8 cellular contexts compared by ENCODE assay signal in the genomic region with DNA sequence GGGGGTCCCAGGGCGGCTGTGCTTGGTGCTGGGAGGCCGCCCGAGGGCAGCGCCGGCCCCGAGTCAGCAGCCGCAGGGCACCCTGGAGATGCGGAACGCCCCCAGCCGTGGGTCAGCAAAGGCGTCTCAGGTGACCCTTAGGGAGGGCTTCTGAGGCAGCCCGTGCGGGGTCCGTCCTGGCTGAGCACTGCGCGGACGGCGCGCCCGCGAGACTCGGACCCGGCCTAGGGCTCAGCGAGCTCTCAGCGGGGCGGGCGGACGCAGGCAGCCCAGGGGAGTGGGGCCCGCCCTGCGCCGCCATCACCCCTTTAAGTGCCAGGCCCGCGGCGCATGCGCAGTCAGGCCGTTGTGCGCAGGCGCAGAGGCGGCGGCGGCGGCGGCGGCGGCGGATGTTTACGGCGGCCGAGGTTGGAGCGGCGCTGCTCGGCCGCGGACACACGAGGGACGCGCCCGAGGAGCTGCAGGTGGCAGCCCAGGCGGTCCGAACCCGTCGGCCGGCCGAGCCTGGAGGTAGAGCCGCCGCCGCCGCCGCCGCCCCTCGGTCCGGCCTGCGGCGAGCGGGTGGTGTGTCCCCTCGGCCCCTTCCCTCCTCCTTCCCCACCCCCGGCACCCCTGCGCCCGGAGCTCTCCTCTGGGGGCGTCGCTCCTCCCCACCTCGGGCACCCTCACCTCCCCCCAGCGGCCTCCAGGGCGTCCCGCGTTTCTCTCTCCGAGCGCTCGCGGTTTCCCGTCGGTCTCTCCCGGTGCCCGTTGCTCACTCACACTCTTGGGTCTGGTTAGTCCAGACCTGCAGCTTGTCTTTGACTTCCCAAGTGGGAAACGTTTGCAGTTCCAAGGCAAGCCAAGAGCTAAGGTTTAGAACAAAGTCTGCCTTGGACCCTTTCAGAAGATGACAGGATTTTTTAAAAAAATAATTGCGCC. TPM values are rescaled to one million over a fixed set of nuclear protein-coding genes. Genes with fewer than 3 reads are reported as not detected.
DNase-seq lines count a peak whose midpoint lies in the region; TF ChIP-seq lines count a peak whose summit lies in the region.

A gene (plus strand): TSS at position 388 of the 921 bp plus-strand sequence. CDS start 4,218 bp downstream, outside the sequence.

- H3K36me3 Mint-ChIP-seq in endothelial cell (ENCODE audit: low read depth, unreplicated experiment) (peaks cover 5% of the 10 kb centered on the region), mesothelial cell of epicardium (no peaks in the 10 kb centered on the region)

- peaks cover 10% of the 10 kb centered on the region for H3K4me1 ChIP-seq in NT2/D1 (ENCODE audit: insufficient read depth, insufficient read length)

- DNase-seq in CMK (ENCODE audit: low read depth) (peak; percentile 59), GM20000 (ENCODE audit: low spot score) (peak; percentile 99), HT-29 (ENCODE audit: low spot score) (peak; percentile 95), NT2/D1 (ENCODE audit: low read depth, low spot score) (peak; percentile 70), endothelial cell (ENCODE audit: low spot score) (peak; percentile 93), mesothelial cell of epicardium (ENCODE audit: low spot score in 2 of 2, unreplicated experiment in 2 of 2) (peak; percentile 74 to 92)
- peak; percentile 61 for DNase-seq in activated CD8-positive, alpha-beta memory T cell treated with anti-CD3 and anti-CD28 coated beads, Interleukin-2, amount 50 U/mL, for 24 hours (ENCODE audit: extremely low read depth)
- DNase-seq in stimulated activated CD8-positive, alpha-beta memory T cell treated with anti-CD3 and anti-CD28 coated beads, Interleukin-15, amount 100 ng/mL, for 48 hours (ENCODE audit: low read depth in 2 of 2), result peak; percentile 80 to 83

- peak within 1 kb of the TSS; percentile 93 for H3K4me3 Mint-ChIP-seq in endothelial cell (ENCODE audit: unreplicated experiment)
- H3K4me3 Mint-ChIP-seq in mesothelial cell of epicardium, result peak within 1 kb of the TSS; percentile 94

- no peak for TF ChIP-seq CTCF in GM20000 (IDR thresholded peaks at IDR 0.05; ENCODE audit: extremely low read depth, missing control alignments)
- no peak for TF ChIP-seq CTCF in endothelial cell (IDR thresholded peaks at IDR 0.05; ENCODE audit: unreplicated experiment)
- TF ChIP-seq CTCF in mesothelial cell of epicardium (IDR thresholded peaks at IDR 0.05; ENCODE audit: unreplicated experiment), result no peak

- peaks cover 9% of the 10 kb centered on the region for H3K36me3 ChIP-seq in NT2/D1 (ENCODE audit: insufficient read depth, insufficient read length, low read length)

- H3K9me3 ChIP-seq in NT2/D1 (ENCODE audit: insufficient read depth, low read length), result no peaks in the 10 kb centered on the region

- H3K27me3 Mint-ChIP-seq in endothelial cell (ENCODE audit: unreplicated experiment) (peaks cover 6% of the 10 kb centered on the region), mesothelial cell of epicardium (ENCODE audit: low read depth) (peaks cover 17% of the 10 kb centered on the region)

- peaks cover 41% of the 10 kb centered on the region for H3K4me1 Mint-ChIP-seq in endothelial cell (ENCODE audit: unreplicated experiment)
- H3K4me1 Mint-ChIP-seq in mesothelial cell of epicardium, result peaks cover 51% of the 10 kb centered on the region

- peak within 1 kb of the TSS; percentile 81 for H3K4me3 ChIP-seq in NT2/D1 (ENCODE audit: insufficient read length, low read depth)

- H3K27me3 ChIP-seq in NT2/D1 (ENCODE audit: insufficient read depth, insufficient read length), result no peaks in the 10 kb centered on the region

- peak within 1 kb of the TSS; percentile 86 for H3K9ac ChIP-seq in NT2/D1 (ENCODE audit: insufficient read length, low read depth)

- H3K27ac Mint-ChIP-seq in endothelial cell (ENCODE audit: unreplicated experiment) (peak within 1 kb of the TSS; percentile 85), mesothelial cell of epicardium (peak within 1 kb of the TSS; percentile 97)

- H3K9me3 Mint-ChIP-seq in endothelial cell (ENCODE audit: unreplicated experiment), result no peaks in the 10 kb centered on the region
- no peaks in the 10 kb centered on the region for H3K9me3 Mint-ChIP-seq in mesothelial cell of epicardium

RNA-seq across cellular contexts. Expression of the gene that starts here (rescaled TPM):
- total RNA-seq in HT-29 (2014; rRNA removed; shearing (Covaris generic)), result 41.4 and 52.0 TPM in 2 replicates
- total RNA-seq in endothelial cell (ENCODE audit: unreplicated experiment) (104 TPM), mesothelial cell of epicardium (111 to 120 TPM (median 116 TPM) in 3 replicates)

Comparison
In these comparisons a context has a peak if more than half of its experiments do, and no peak if none do; other contexts are left out.
1. Peak in every context shown above with its lines: DNase-seq and H3K4me3 ChIP-seq.